Comparison of ENCODE assay signal across 8 cellular contexts in the genomic region with DNA sequence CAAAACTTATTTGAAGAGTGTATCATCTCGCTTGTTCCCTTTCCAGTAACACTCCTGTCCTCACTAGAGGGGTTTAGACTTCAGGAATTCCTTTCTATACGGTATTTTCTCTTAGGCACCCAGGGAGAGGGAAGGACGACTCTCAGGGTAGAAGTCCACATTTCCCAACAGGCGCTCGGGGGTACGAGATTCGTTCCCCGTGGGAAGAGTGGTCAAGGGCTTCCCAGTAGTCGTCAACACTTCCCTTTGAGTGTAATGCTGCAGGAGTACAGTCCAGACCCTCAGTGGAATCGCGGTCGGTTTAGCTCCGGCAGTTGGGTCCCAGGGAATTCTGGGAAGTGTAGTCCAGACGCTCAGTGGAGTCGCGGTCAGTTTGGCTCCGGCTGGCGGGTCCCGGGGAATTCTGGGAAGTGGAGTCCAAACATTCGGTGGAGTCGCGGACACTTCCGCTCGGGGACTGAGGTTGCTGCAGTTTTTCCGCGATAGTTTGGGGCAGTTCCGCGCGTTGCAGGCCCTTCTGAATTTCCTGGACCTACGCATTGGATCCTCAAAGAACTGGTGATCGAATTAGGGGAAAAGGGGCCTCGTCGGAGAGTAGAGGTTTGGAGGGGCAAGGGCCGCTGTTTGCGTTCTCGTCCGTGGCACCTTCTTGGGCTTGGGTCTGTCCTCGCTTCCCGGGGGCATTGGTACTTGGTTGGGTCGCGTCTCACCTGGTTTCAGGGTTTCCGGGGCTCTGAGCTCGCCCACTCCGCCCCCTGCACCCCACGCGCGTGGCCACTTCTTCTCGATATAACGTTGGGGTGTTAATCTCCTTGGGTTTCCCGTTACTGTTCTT. TPM values are rescaled to one million over a fixed set of nuclear protein-coding genes. Genes with fewer than 3 reads are reported as not detected.
DNase-seq lines count a peak whose midpoint lies in the region; ATAC-seq and TF ChIP-seq lines count a peak whose summit lies in the region.

A gene (plus strand): TSS at position 431 of the 835 bp plus-strand sequence. CDS start 3,513 bp downstream, outside the sequence.

- peaks cover 4 to 12% of the 10 kb centered on the region in 2 donors for H3K9me3 Mint-ChIP-seq in activated naive CD4-positive, alpha-beta T cell treated with anti-CD3 and anti-CD28 coated beads, Interleukin-2, amount 50 U/mL, for 72 hours
- H3K9me3 Mint-ChIP-seq in glutamatergic neuron (ENCODE audit: unreplicated experiment) (peaks cover 5% of the 10 kb centered on the region), osteocyte (ENCODE audit: unreplicated experiment) (peaks cover 4% of the 10 kb centered on the region)

- ATAC-seq in HG02571 (IDR thresholded peaks at IDR 0.05; ENCODE audit: unreplicated experiment), result peak; percentile 83
- peak; percentile 76 to 95 for ATAC-seq in activated naive CD4-positive, alpha-beta T cell treated with anti-CD3 and anti-CD28 coated beads, Interleukin-2, amount 50 U/mL, for 72 hours
- peak; percentile 86 for ATAC-seq in thoracic aorta (ENCODE audit: insufficient number of reproducible peaks, low FRiP score, low read depth)

- peak within 1 kb of the TSS; percentile 88 for H3K4me3 ChIP-seq in thoracic aorta

- H3K4me3 Mint-ChIP-seq in glutamatergic neuron (ENCODE audit: unreplicated experiment) (peak within 1 kb of the TSS; percentile 98), osteocyte (ENCODE audit: unreplicated experiment) (peak within 1 kb of the TSS; percentile 94)

- H3K27ac ChIP-seq in thoracic aorta, result peak within 1 kb of the TSS; percentile 51 to 64

- H3K36me3 Mint-ChIP-seq in activated naive CD4-positive, alpha-beta T cell treated with anti-CD3 and anti-CD28 coated beads, Interleukin-2, amount 50 U/mL, for 72 hours, result peaks cover 34 to 51% of the 10 kb centered on the region in 2 donors
- no peaks in the 10 kb centered on the region for H3K36me3 Mint-ChIP-seq in glutamatergic neuron (ENCODE audit: unreplicated experiment)
- H3K36me3 Mint-ChIP-seq in osteocyte (ENCODE audit: unreplicated experiment), result peaks cover 25% of the 10 kb centered on the region

- H3K4me1 Mint-ChIP-seq in glutamatergic neuron (ENCODE audit: low read depth, unreplicated experiment) (peaks cover 2% of the 10 kb centered on the region), osteocyte (ENCODE audit: unreplicated experiment) (peaks cover 14% of the 10 kb centered on the region)

- peak within 1 kb of the TSS; percentile 94 to 95 for H3K27ac Mint-ChIP-seq in activated naive CD4-positive, alpha-beta T cell treated with anti-CD3 and anti-CD28 coated beads, Interleukin-2, amount 50 U/mL, for 72 hours
- no peak within 1 kb of the TSS for H3K27ac Mint-ChIP-seq in glutamatergic neuron (ENCODE audit: unreplicated experiment)
- peak within 1 kb of the TSS; percentile 93 for H3K27ac Mint-ChIP-seq in osteocyte (ENCODE audit: unreplicated experiment)

- peak; percentile 96 for DNase-seq in G401 (ENCODE audit: low spot score)
- DNase-seq in NCI-H1092 (lab: John Stamatoyannopoulos, UW), result peak; percentile 85
- peak; percentile 62 for DNase-seq in SKM-1 treated with dmso at 0.1 percent for 144 hours (lab: John Stamatoyannopoulos, UW; ENCODE audit: unreplicated experiment)
- peak; percentile 71 to 77 for DNase-seq in activated naive CD4-positive, alpha-beta T cell treated with anti-CD3 and anti-CD28 coated beads, Interleukin-2, amount 50 U/mL, for 72 hours (ENCODE audit: low spot score in 2 of 2)
- DNase-seq in glutamatergic neuron, result peak; percentile 92
- peak; percentile 96 for DNase-seq in osteocyte (ENCODE audit: extremely low spot score, unreplicated experiment)
- DNase-seq in thoracic aorta (ENCODE audit: low spot score), result peak; percentile 72

- H3K27me3 Mint-ChIP-seq in glutamatergic neuron (ENCODE audit: unreplicated experiment) (peaks cover 6% of the 10 kb centered on the region), osteocyte (ENCODE audit: unreplicated experiment) (no peaks in the 10 kb centered on the region)

- in situ Hi-C loops in G401 (cut with HindIII; ENCODE audit: low sequenced_read_pairs), result no loop called here

- no peaks in the 10 kb centered on the region for H3K27me3 ChIP-seq in thoracic aorta (replicated peaks; ENCODE audit: insufficient read depth)

- peaks cover 8 to 12% of the 10 kb centered on the region in 2 donors for H3K4me1 ChIP-seq in thoracic aorta (ENCODE audit: control insufficient read depth in 1 of 2, low read depth in 2 of 2)

- H3K36me3 ChIP-seq in thoracic aorta, result peaks cover 20% of the 10 kb centered on the region

- H3K9me3 ChIP-seq in thoracic aorta, result no peaks in the 10 kb centered on the region

- TF ChIP-seq CTCF in glutamatergic neuron (IDR thresholded peaks at IDR 0.05; ENCODE audit: partially characterized antibody, unreplicated experiment) (no peak), osteocyte (IDR thresholded peaks at IDR 0.05) (no peak), thoracic aorta (IDR thresholded peaks at IDR 0.05) (no peak)

RNA-seq across cellular contexts. Expression of the gene that starts here (rescaled TPM):
- total RNA-seq in G401 (2014; rRNA removed; shearing (Covaris generic)), result 4.7 and 11.3 TPM in 2 replicates
- 10 to 100 TPM; 14.8 to 22.4 TPM for total RNA-seq in activated naive CD4-positive, alpha-beta T cell treated with anti-CD3 and anti-CD28 coated beads, Interleukin-2, amount 50 U/mL, for 72 hours
- total RNA-seq in glutamatergic neuron (ENCODE audit: unreplicated experiment), result 20.1 TPM
- 29.6 and 30.2 TPM in 2 replicates for total RNA-seq in osteocyte
- total RNA-seq in thoracic aorta, result 10 to 100 TPM; 33.7 to 34.9 TPM

Comparison
In these comparisons a context has a peak if more than half of its experiments do, and no peak if none do; other contexts are left out.
1. Peak in every context shown above with its lines: DNase-seq, ATAC-seq, H3K4me3 ChIP-seq and H3K27ac ChIP-seq.